ENCODE assay signal across 8 cellular contexts in genomic region chr6:3162565-3163247, GRCh38. TPM values are rescaled to one million over a fixed set of nuclear protein-coding genes. Genes with fewer than 3 reads are reported as not detected.
A peak's percentile ranks its signal among the peaks of the same experiment; 100 is the strongest.
DNase-seq lines count a peak whose midpoint lies in the region; ATAC-seq and TF ChIP-seq lines count a peak whose summit lies in the region.

No MANE protein-coding gene starts in this region.

- H3K27ac ChIP-seq in OCI-LY1 (ENCODE audit: low read depth, low read length, poor library complexity, severe bottlenecking) = peak overlapping the region; percentile 73

- no peak for TF ChIP-seq CTCF in OCI-LY1 (IDR thresholded peaks at IDR 0.05; ENCODE audit: low read length)

- H3K9ac ChIP-seq in OCI-LY1 (ENCODE audit: low read length) = peak overlapping the region; percentile 65

- ATAC-seq in GM19463 (IDR thresholded peaks at IDR 0.05; ENCODE audit: unreplicated experiment) (peak; percentile 73), esophagus mucosa (peak; percentile 59)
- ATAC-seq in stimulated activated naive CD8-positive, alpha-beta T cell treated with anti-CD3 and anti-CD28 coated beads, Interleukin-15, Interleukin-2, amounts not matched to agents 100 U/mL and 50 U/mL, for 24 hours = peak; percentile 70

- no peaks in the 10 kb centered on the region for H3K9me3 ChIP-seq in OCI-LY1 (ENCODE audit: low read length)

- H3K4me3 ChIP-seq in OCI-LY1 (ENCODE audit: low read depth, low read length, poor library complexity, severe bottlenecking) = peak overlapping the region; percentile 61

- no peaks in the 10 kb centered on the region for H3K79me2 ChIP-seq in OCI-LY1 (ENCODE audit: insufficient read depth, low read length)

- no peaks in the 10 kb centered on the region for H3K27me3 ChIP-seq in OCI-LY1 (ENCODE audit: insufficient read depth, low read length)

- no peak overlapping the region for H2AFZ ChIP-seq in OCI-LY1 (ENCODE audit: low read length)

- H3K9me2 ChIP-seq in OCI-LY1 (ENCODE audit: low read depth, low read length) = no peaks in the 10 kb centered on the region

- H3F3A ChIP-seq in OCI-LY1 (ENCODE audit: insufficient read depth, low read length) = peaks cover 5% of the 10 kb centered on the region; the same call in 1 of the 2 replicates

- no peaks in the 10 kb centered on the region for H4K20me1 ChIP-seq in OCI-LY1 (ENCODE audit: insufficient read depth, low read length)

- H3K36me3 ChIP-seq in OCI-LY1 (ENCODE audit: insufficient read depth, low read length) = no peaks in the 10 kb centered on the region; the same call in 1 of the 2 replicates

- H3K4me2 ChIP-seq in OCI-LY1 (ENCODE audit: low read length) = peak overlapping the region; percentile 78

- peaks cover 42% of the 10 kb centered on the region for H3K4me1 ChIP-seq in OCI-LY1 (ENCODE audit: insufficient read depth, low read length, severe bottlenecking)

- DNase-seq in COR-L47 (lab: John Stamatoyannopoulos, UW) (peak; percentile 78), HK-2 (ENCODE audit: unreplicated experiment) (peak; percentile 62), mucosa of gallbladder (ENCODE audit: low spot score) (peak; percentile 67)
- DNase-seq in activated T-cell treated with anti-CD3 and anti-CD28 coated beads, Interleukin-2, amount 50 U/mL, for 1 hour = peak; percentile 73
- peak; percentile 67 for DNase-seq in stimulated activated naive CD8-positive, alpha-beta T cell treated with anti-CD3 and anti-CD28 coated beads, Interleukin-15, Interleukin-2, amounts not matched to agents 100 U/mL and 50 U/mL, for 24 hours

RNA-seq across cellular contexts. Expression of gene TUBB2A, which starts 5.4 kb away (rescaled TPM):
- total RNA-seq in esophagus mucosa (70.3 TPM), mucosa of gallbladder (108 TPM)

RNA-seq across cellular contexts. Expression of gene BPHL, which starts 44.2 kb away (rescaled TPM):
- total RNA-seq in esophagus mucosa (27.0 TPM), mucosa of gallbladder (20.9 TPM)

Comparison
In these comparisons a context has a peak if more than half of its experiments do, and no peak if none do; other contexts are left out.
1. Peak in every context shown above with its lines: DNase-seq, ATAC-seq, H3K4me3 ChIP-seq and H3K27ac ChIP-seq.